16 cellular contexts compared by ENCODE assay signal in the genomic region with DNA sequence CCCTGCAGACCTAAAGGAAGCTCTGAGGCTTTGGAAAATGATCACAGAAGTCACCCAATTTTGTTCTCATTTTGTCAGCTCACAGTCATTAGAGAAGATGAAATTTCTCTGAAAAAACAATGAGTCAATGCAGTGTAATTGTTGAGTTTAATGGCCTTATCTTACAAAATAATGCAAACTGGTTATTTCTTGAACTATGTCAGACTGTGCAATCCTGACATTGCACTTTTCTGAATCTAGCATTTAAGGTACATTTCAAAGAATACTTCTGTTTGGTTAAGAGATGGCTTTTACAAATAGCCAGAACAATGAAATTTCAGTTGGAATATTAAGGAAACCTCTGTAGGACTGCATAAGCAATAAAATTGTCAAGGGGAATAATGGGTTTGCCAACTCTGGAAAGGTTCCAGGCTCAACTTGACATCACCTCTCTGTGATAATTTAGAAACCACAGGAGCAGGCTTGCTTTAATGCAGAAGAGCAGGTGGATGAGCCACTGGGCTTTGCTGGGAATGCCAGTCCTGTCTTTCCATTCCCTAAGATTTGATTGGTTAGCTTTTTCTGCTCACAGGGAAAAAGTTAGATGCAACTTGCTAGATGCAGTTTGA.
DNase-seq lines count a peak whose midpoint lies in the region; ATAC-seq lines count a peak whose summit lies in the region.
"Had no signal": no experiment of that assay in that cellular context is flagged by ENCODE, and none has a peak within 500 bp of the region (broad histone marks: within the 10 kb centered on the region; RNA-seq: fewer than 3 reads in every experiment).

No MANE protein-coding gene starts in this region.

- H3K27me3 ChIP-seq in adipocyte (replicated peaks; ENCODE audit: control insufficient read depth, insufficient read depth, low read length), result no peaks in the 10 kb centered on the region
- H3K27me3 ChIP-seq: BE2C had no signal

- in situ Hi-C loops in Caki2 (cut with HindIII; ENCODE audit: low pct_unique_long_range_greater_than_20kb, low sequenced_read_pairs), result no loop called here

- DNase-seq in Caki2 (ENCODE audit: low read depth), result peak; percentile 39
- DNase-seq in NCI-H146 (lab: John Stamatoyannopoulos, UW), result peak; percentile 68
- DNase-seq in adipocyte (ENCODE audit: low read depth), result peak; percentile 27
- peak; percentile 24 for DNase-seq in iris pigment epithelial cell (ENCODE audit: low read depth)
- DNase-seq in AG08396 (ENCODE audit: low spot score), result no peak
- no peak for DNase-seq in midbrain (lab: John Stamatoyannopoulos, UW)
- DNase-seq in anterior cingulate cortex (lab: John Stamatoyannopoulos, UW), result no peak
- DNase-seq: activated CD4-positive, alpha-beta T cell treated with anti-CD3 and anti-CD28 coated beads for 4 hours; activated naive CD4-positive, alpha-beta T cell treated with anti-CD3 and anti-CD28 coated beads for 36 hours; BE2C; NCI-H2227 treated with DMSO at 0.1 percent for 48 hours; occipital lobe; SK-N-SH; stimulated activated CD4-positive, alpha-beta T cell treated with anti-CD3 and anti-CD28 coated beads, Interleukin-4, amount 100 ng/mL, for 4 hours had no signal

- H3K4me3 ChIP-seq in adipocyte (ENCODE audit: low read length), result no peak overlapping the region

- H3K4me1 ChIP-seq in adipocyte (ENCODE audit: control insufficient read depth, insufficient read depth, low read length), result peaks cover 16% of the 10 kb centered on the region
- H3K4me1 ChIP-seq: BE2C had no signal

- H3K9me3 ChIP-seq in adipocyte (ENCODE audit: control insufficient read depth, low read length), result no peaks in the 10 kb centered on the region
- H3K9me3 ChIP-seq: BE2C, SK-N-SH had no signal

- no peaks in the 10 kb centered on the region for H3K36me3 ChIP-seq in adipocyte (ENCODE audit: control insufficient read depth, insufficient read depth, low read length, severe bottlenecking)
- H3K36me3 ChIP-seq: BE2C had no signal

- no peak for ATAC-seq in GM18502 (IDR thresholded peaks at IDR 0.05; ENCODE audit: poor library complexity, unreplicated experiment)
- ATAC-seq: left lobe of liver had no signal

- peak overlapping the region; percentile 46 for H3K9ac ChIP-seq in adipocyte (ENCODE audit: low read length)
- H3K9ac ChIP-seq: SK-N-SH had no signal

Comparison
In these comparisons a context has a peak if more than half of its experiments do, and no peak if none do; other contexts are left out.
1. DNase-seq: peak in Caki2 (single experiment), NCI-H146 (single experiment), adipocyte (single experiment) and iris pigment epithelial cell (single experiment); none in AG08396 (single experiment), midbrain (single experiment) and anterior cingulate cortex (0 of 58).